ENCODE assay signal across 1 cellular context in the genomic region with DNA sequence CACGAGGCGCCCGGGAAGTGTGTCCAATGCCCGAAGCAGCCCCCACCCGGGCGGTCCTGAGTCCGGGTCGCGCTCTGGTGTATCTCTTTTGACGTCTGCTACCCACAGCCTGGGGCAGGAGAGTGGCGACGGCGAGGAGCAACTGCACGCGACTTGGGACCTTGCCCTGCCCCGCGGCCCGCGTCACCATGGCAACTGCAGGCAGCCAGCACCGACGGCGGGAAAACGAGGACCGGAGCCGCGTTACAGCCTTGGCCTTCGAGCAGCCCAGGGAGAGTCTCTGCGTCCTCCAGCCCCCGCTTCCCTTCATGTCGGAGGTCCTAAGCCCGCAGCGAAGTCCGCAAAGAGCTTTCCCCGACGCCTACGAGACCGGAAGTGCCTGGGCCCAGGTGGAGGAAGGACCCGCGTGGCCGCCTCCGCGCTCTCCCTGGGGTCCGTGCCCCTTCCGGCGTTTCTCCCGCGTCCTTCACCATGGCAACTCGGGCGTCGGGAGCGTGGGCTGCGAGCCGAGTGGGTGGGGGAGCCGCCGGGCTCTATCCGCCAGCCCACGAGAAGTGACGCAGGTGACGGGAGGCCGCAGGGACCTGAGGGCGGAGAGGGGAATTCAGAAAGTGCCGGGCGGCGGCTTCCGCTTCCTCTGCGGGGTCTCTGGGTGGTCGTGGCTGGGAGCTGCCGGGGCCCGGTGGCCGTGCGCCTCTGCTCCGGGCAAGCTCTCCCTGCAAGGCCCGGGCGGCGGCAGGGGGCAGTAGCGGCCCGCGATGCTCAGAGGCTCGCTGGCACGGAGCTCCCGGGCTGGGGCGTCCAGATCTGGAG.
TF ChIP-seq lines count a peak whose summit lies in the region.

No MANE protein-coding gene starts in this region.

TF ChIP-seq in GM12878, 131 proteins besides CTCF, POLR2A, EP300 and RAD21 (continued from another document):
- TF ChIP-seq EGR1 (IDR thresholded peaks at IDR 0.05; ENCODE audit: borderline replicate concordance in 1 of 2, low read depth in 2 of 2, low read length in 2 of 2), result peak in 1 of 2 experiments; percentile 89; a peak in 2 of 3 replicates
- TF ChIP-seq PAX8 (IDR thresholded peaks at IDR 0.05), result no peak
- TF ChIP-seq, protein P1, sequence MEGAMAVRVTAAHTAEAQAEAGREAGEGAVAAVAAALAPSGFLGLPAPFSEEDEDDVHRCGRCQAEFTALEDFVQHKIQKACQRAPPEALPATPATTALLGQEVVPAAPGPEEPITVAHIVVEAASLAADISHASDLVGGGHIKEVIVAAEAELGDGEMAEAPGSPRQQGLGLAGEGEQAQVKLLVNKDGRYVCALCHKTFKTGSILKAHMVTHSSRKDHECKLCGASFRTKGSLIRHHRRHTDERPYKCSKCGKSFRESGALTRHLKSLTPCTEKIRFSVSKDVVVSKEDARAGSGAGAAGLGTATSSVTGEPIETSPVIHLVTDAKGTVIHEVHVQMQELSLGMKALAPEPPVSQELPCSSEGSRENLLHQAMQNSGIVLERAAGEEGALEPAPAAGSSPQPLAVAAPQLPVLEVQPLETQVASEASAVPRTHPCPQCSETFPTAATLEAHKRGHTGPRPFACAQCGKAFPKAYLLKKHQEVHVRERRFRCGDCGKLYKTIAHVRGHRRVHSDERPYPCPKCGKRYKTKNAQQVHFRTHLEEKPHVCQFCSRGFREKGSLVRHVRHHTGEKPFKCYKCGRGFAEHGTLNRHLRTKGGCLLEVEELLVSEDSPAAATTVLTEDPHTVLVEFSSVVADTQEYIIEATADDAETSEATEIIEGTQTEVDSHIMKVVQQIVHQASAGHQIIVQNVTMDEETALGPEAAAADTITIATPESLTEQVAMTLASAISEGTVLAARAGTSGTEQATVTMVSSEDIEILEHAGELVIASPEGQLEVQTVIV (IDR thresholded peaks at IDR 0.05; ENCODE audit: borderline replicate concordance, partially characterized antibody), result peak; percentile 37
- TF ChIP-seq ZNF207 (IDR thresholded peaks at IDR 0.05; ENCODE audit: borderline replicate concordance), result no peak
- TF ChIP-seq NFIC (IDR thresholded peaks at IDR 0.05; ENCODE audit: low read depth, low read length), result no peak
- TF ChIP-seq SIN3A (IDR thresholded peaks at IDR 0.05; ENCODE audit: low read depth, low read length), result peak; percentile 76; the same call in 1 of the 2 replicates
- peak; percentile 91 for TF ChIP-seq IKZF1 (conservative IDR thresholded peaks at IDR 0.05)
- no peak for TF ChIP-seq TCF7 (IDR thresholded peaks at IDR 0.05; ENCODE audit: borderline replicate concordance)
- peak; percentile 46; the same call in 1 of the 2 replicates for TF ChIP-seq RB1 (IDR thresholded peaks at IDR 0.05; ENCODE audit: borderline replicate concordance)
- 0 out of 2 replicates have a peak, but pooled peaks have one; percentile 13 for TF ChIP-seq NR2F1 (conservative IDR thresholded peaks at IDR 0.05)
- peak; percentile 74; the same call in 1 of the 2 replicates for TF ChIP-seq CREM (IDR thresholded peaks at IDR 0.05; ENCODE audit: low read depth)
- TF ChIP-seq GATAD2B (conservative IDR thresholded peaks at IDR 0.05; ENCODE audit: low read depth), result 0 out of 2 replicates have a peak, but pooled peaks have one; percentile 85
- TF ChIP-seq, protein P2, sequence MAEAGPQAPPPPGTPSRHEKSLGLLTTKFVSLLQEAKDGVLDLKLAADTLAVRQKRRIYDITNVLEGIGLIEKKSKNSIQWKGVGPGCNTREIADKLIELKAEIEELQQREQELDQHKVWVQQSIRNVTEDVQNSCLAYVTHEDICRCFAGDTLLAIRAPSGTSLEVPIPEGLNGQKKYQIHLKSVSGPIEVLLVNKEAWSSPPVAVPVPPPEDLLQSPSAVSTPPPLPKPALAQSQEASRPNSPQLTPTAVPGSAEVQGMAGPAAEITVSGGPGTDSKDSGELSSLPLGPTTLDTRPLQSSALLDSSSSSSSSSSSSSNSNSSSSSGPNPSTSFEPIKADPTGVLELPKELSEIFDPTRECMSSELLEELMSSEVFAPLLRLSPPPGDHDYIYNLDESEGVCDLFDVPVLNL (IDR thresholded peaks at IDR 0.05; ENCODE audit: low read depth, low read length), result 0 out of 2 replicates have a peak, but pooled peaks have one; percentile 34
- TF ChIP-seq BMI1 (IDR thresholded peaks at IDR 0.05; ENCODE audit: borderline replicate concordance), result peak; percentile 91
- TF ChIP-seq IKZF2 (IDR thresholded peaks at IDR 0.05), result peak; percentile 31 to 50; a peak in 2 of 4 replicates
- TF ChIP-seq CREB1 (IDR thresholded peaks at IDR 0.05; ENCODE audit: low read depth), result 0 out of 2 replicates have a peak, but pooled peaks have one; percentile 43
- peak; percentile 92 for TF ChIP-seq DPF2 (IDR thresholded peaks at IDR 0.05)
- 0 out of 2 replicates have a peak, but pooled peaks have one; percentile 46 for TF ChIP-seq YY1 (IDR thresholded peaks at IDR 0.05; ENCODE audit: low read depth, low read length)
- TF ChIP-seq CHD2 (IDR thresholded peaks at IDR 0.05; ENCODE audit: borderline replicate concordance, low read depth, low read length), result no peak
- 0 out of 2 replicates have a peak, but pooled peaks have one; percentile 11 for TF ChIP-seq EED (IDR thresholded peaks at IDR 0.05; ENCODE audit: low read depth)
- TF ChIP-seq, protein P3, sequence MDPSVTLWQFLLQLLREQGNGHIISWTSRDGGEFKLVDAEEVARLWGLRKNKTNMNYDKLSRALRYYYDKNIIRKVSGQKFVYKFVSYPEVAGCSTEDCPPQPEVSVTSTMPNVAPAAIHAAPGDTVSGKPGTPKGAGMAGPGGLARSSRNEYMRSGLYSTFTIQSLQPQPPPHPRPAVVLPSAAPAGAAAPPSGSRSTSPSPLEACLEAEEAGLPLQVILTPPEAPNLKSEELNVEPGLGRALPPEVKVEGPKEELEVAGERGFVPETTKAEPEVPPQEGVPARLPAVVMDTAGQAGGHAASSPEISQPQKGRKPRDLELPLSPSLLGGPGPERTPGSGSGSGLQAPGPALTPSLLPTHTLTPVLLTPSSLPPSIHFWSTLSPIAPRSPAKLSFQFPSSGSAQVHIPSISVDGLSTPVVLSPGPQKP (IDR thresholded peaks at IDR 0.05; ENCODE audit: low read depth, low read length), result peak; percentile 31; the same call in 1 of the 2 replicates
- TF ChIP-seq, protein P4, sequence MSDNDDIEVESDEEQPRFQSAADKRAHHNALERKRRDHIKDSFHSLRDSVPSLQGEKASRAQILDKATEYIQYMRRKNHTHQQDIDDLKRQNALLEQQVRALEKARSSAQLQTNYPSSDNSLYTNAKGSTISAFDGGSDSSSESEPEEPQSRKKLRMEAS (IDR thresholded peaks at IDR 0.05; ENCODE audit: low read depth, low read length), result peak; percentile 37; the same call in 1 of the 2 replicates
- TF ChIP-seq BHLHE40 (IDR thresholded peaks at IDR 0.05; ENCODE audit: borderline replicate concordance in 1 of 2, low read depth in 2 of 2, low read length in 1 of 2), result peak; percentile 64 to 87
- TF ChIP-seq SP1 (IDR thresholded peaks at IDR 0.05; ENCODE audit: low read depth, low read length), result peak; percentile 19
- TF ChIP-seq FOS (IDR thresholded peaks at IDR 0.05; ENCODE audit: borderline replicate concordance, extremely low read depth, insufficient read length), result no peak
- peak; percentile 71 for TF ChIP-seq RELA (IDR thresholded peaks at IDR 0.05; ENCODE audit: borderline replicate concordance, partially characterized antibody)
- peak; percentile 70; the same call in 1 of the 2 replicates for TF ChIP-seq GABPA (IDR thresholded peaks at IDR 0.05; ENCODE audit: low read depth)
- peak; percentile 49; the same call in 1 of the 2 replicates for TF ChIP-seq LARP7 (IDR thresholded peaks at IDR 0.05)
- TF ChIP-seq, protein P5, sequence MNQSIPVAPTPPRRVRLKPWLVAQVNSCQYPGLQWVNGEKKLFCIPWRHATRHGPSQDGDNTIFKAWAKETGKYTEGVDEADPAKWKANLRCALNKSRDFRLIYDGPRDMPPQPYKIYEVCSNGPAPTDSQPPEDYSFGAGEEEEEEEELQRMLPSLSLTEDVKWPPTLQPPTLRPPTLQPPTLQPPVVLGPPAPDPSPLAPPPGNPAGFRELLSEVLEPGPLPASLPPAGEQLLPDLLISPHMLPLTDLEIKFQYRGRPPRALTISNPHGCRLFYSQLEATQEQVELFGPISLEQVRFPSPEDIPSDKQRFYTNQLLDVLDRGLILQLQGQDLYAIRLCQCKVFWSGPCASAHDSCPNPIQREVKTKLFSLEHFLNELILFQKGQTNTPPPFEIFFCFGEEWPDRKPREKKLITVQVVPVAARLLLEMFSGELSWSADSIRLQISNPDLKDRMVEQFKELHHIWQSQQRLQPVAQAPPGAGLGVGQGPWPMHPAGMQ (IDR thresholded peaks at IDR 0.05; ENCODE audit: borderline replicate concordance), result no peak
- peak; percentile 56; the same call in 1 of the 2 replicates for TF ChIP-seq SMC3 (IDR thresholded peaks at IDR 0.05; ENCODE audit: borderline replicate concordance, low read length)
- TF ChIP-seq, protein P6, sequence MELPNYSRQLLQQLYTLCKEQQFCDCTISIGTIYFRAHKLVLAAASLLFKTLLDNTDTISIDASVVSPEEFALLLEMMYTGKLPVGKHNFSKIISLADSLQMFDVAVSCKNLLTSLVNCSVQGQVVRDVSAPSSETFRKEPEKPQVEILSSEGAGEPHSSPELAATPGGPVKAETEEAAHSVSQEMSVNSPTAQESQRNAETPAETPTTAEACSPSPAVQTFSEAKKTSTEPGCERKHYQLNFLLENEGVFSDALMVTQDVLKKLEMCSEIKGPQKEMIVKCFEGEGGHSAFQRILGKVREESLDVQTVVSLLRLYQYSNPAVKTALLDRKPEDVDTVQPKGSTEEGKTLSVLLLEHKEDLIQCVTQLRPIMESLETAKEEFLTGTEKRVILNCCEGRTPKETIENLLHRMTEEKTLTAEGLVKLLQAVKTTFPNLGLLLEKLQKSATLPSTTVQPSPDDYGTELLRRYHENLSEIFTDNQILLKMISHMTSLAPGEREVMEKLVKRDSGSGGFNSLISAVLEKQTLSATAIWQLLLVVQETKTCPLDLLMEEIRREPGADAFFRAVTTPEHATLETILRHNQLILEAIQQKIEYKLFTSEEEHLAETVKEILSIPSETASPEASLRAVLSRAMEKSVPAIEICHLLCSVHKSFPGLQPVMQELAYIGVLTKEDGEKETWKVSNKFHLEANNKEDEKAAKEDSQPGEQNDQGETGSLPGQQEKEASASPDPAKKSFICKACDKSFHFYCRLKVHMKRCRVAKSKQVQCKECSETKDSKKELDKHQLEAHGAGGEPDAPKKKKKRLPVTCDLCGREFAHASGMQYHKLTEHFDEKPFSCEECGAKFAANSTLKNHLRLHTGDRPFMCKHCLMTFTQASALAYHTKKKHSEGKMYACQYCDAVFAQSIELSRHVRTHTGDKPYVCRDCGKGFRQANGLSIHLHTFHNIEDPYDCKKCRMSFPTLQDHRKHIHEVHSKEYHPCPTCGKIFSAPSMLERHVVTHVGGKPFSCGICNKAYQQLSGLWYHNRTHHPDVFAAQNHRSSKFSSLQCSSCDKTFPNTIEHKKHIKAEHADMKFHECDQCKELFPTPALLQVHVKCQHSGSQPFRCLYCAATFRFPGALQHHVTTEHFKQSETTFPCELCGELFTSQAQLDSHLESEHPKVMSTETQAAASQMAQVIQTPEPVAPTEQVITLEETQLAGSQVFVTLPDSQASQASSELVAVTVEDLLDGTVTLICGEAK (IDR thresholded peaks at IDR 0.05; ENCODE audit: borderline replicate concordance), result peak; percentile 67
- TF ChIP-seq, protein P7, sequence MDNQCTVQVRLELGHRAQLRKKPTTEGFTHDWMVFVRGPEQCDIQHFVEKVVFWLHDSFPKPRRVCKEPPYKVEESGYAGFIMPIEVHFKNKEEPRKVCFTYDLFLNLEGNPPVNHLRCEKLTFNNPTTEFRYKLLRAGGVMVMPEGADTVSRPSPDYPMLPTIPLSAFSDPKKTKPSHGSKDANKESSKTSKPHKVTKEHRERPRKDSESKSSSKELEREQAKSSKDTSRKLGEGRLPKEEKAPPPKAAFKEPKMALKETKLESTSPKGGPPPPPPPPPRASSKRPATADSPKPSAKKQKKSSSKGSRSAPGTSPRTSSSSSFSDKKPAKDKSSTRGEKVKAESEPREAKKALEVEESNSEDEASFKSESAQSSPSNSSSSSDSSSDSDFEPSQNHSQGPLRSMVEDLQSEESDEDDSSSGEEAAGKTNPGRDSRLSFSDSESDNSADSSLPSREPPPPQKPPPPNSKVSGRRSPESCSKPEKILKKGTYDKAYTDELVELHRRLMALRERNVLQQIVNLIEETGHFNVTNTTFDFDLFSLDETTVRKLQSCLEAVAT (IDR thresholded peaks at IDR 0.05), result peak; percentile 41; the same call in 1 of the 2 replicates
TF ChIP-seq in GM12878: peak in this region for 30.
